8 cellular contexts compared by ENCODE assay signal in the genomic region with DNA sequence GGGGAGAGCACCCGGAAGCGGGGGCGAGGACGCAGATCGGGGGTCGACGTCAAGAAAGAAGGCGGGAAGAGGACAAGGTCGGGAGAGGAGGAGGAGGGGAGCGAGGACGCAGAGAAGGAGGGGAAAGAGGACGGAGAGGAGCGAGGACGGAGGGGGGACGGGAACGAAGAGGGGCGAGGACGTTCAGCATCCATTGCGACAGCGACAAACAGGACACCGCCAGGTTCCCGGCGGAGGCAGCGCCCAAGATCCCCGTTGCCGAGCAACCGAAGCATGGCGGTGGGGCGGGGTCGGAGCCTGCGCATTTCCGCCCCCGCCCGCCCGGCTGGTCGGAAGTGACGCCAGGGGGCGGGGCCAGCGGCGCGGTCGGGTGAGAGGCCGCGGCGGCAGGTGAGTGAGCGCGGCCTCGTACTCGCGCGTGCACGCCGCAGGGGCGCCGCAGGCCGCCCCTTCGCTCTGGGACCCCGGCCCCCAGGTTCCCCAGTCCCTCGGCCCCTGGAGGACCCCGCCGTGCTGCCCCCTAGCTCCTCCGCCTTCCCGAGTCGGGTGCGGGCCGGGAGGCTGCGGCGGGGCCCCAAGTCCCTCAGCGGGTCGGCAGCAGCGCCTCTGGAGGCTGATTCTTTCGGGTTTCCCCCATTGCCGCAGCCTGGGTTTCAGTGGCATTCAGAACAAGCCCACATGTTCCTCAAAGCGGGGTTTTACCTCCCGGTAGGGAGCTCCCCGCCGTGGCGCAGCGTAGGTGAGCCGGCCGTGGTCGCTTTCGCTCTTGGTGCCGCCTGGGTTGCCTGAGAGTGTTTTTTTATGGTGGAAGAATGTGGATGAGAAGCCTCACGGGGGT. TPM values are rescaled to one million over a fixed set of nuclear protein-coding genes. Genes with fewer than 3 reads are reported as not detected.
A peak's percentile ranks its signal among the peaks of the same experiment; 100 is the strongest.
DNase-seq lines count a peak whose midpoint lies in the region; ATAC-seq, FAIRE-seq and TF ChIP-seq lines count a peak whose summit lies in the region.

Gene FAM234A (plus strand): TSS at position 354 of the 838 bp plus-strand sequence. CDS start 19,593 bp downstream, outside the sequence.

- DNase-seq in BE2C: peak; percentile 97
- DNase-seq in NCI-H460 (ENCODE audit: extremely low read depth, low read depth): peak; percentile 91
- DNase-seq in activated CD4-positive, CD25-positive, alpha-beta regulatory T cell treated with anti-CD3 and anti-CD28 coated beads, Interleukin-2, amount 50 U/mL, for 72 hours: peak; percentile 96
- DNase-seq in cerebellar cortex (ENCODE audit: low spot score): peak; percentile 94
- DNase-seq in kidney: peak; percentile 98
- peak; percentile 97 for DNase-seq in stimulated activated CD4-positive, alpha-beta T cell treated with anti-CD3 and anti-CD28 coated beads, Interleukin-15, amount 100 ng/mL, for 24 hours

- H3K27me3 ChIP-seq in BE2C: no peaks in the 10 kb centered on the region

- H3K36me3 ChIP-seq in BE2C: no peaks in the 10 kb centered on the region
- no peaks in the 10 kb centered on the region for H3K36me3 ChIP-seq in kidney (ENCODE audit: control insufficient read depth in 1 of 2, insufficient read depth in 2 of 2, low read length in 2 of 2)

- no peak for FAIRE-seq in kidney (lab: Jason Lieb, UNC)

- intact Hi-C loops in kidney (cut with DNase I): no loop called here

- H3K4me3 ChIP-seq in BE2C (ENCODE audit: low read depth, low read length): peak within 1 kb of the TSS; percentile 81
- peak within 1 kb of the TSS; percentile 95 to 99 for H3K4me3 ChIP-seq in kidney (ENCODE audit: low read length in 2 of 2)

- H3K4me1 ChIP-seq in BE2C (0 out of 2 replicates have a peak, but pooled peaks cover 2% of the 10 kb centered on the region), kidney (ENCODE audit: control insufficient read depth in 1 of 2, insufficient read depth in 1 of 2, low read depth in 1 of 2, low read length in 2 of 2) (no peaks in the 10 kb centered on the region)

- TF ChIP-seq CTCF in BE2C (IDR thresholded peaks at IDR 0.05; ENCODE audit: low read depth, low read length) (peak; percentile 52), kidney (IDR thresholded peaks at IDR 0.05; ENCODE audit: borderline replicate concordance, extremely low read depth, insufficient read depth) (peak; percentile 34)

- peak within 1 kb of the TSS; percentile 95 to 97 for H3K27ac ChIP-seq in kidney (ENCODE audit: low read depth in 2 of 2, low read length in 2 of 2)

- TF ChIP-seq POLR2A in GM19193 (IDR thresholded peaks at IDR 0.05; ENCODE audit: extremely low read depth, insufficient read depth, insufficient read length): peak; percentile 94

- ATAC-seq in HG03439 (IDR thresholded peaks at IDR 0.05; ENCODE audit: unreplicated experiment): peak; percentile 80

- peak within 1 kb of the TSS; percentile 80 to 98 for H3K9ac ChIP-seq in kidney (ENCODE audit: low read length in 2 of 2)

- peaks cover 3% of the 10 kb centered on the region; the same call in 1 of the 2 replicates for H3K9me3 ChIP-seq in BE2C
- H3K9me3 ChIP-seq in kidney (ENCODE audit: control insufficient read depth in 1 of 2, low read length in 2 of 2): no peaks in the 10 kb centered on the region

RNA-seq across cellular contexts. Expression of gene FAM234A, which starts in this region (rescaled TPM):
- polyA plus RNA-seq in BE2C (2012; ENCODE audit: insufficient read depth, insufficient read length, low read depth): 92.3 TPM
- 41.5 and 45.8 TPM in 2 replicates for total RNA-seq in NCI-H460 (2014; rRNA removed; shearing (Covaris generic))
- polyA plus RNA-seq in NCI-H460 (2014; cell fraction: nucleus; rRNA removed): 38.4 and 97.3 TPM in 2 replicates
- total RNA-seq in kidney: 109 TPM
- polyA plus RNA-seq in kidney (ENCODE audit: insufficient read depth, low read depth, low replicate concordance): 65.3 TPM

Comparison
In these comparisons a context has a peak if more than half of its experiments do, and no peak if none do; other contexts are left out.
1. Peak in every context shown above with its lines: DNase-seq, ATAC-seq, H3K4me3 ChIP-seq and H3K27ac ChIP-seq.